ENCODE assay signal across 1 cellular context in the genomic region with DNA sequence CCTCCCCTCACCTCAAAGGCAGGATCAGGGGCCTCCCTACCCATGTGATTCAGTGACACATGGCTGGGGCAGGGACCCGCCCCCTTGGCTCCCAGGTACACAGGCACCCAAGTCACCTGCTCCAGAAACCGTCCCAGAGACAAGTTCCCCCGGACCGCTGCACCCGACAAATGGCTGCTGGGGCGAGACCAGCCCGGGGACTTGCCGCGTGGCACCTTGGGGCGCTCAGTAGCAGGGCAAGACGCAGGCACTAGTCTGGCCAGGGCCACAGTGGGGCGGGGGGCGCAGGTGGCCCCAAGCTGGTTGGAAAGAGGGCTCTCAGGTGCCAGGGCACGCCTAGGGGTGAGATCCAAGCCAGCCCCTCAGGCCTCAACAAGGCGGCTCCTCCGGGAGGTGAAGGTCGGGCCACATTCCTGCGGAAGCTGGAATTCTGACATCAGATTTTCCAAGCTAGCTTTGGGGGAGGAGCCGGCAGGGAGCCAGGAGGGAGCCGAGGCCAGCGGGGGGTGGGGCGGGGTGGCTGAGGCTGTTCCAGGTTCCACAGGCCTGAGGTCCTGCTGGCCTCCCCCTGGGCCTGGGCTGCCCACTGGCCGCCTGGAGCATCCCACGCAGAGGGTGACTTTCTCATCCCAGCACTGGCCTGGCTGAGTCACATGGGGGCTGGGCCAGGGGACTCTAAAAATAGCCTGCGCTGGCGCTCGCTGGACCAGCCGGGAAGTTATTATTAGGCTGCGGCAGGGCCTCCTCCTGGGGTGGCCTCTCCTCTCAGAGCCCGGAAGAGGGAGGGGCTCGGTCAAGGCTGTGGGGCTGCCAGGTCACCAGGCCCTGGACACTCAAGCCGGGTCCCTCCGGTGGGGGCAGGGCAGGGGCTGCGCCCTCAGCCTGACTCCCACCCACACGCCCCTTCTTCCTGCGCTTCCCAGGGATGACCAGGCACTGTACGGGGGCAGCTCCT.
TF ChIP-seq lines count a peak whose summit lies in the region.

No MANE protein-coding gene starts in this region.

TF ChIP-seq in HepG2, 621 proteins besides CTCF, POLR2A, EP300 and RAD21 (continued from another document):
- TF ChIP-seq, protein P1, sequence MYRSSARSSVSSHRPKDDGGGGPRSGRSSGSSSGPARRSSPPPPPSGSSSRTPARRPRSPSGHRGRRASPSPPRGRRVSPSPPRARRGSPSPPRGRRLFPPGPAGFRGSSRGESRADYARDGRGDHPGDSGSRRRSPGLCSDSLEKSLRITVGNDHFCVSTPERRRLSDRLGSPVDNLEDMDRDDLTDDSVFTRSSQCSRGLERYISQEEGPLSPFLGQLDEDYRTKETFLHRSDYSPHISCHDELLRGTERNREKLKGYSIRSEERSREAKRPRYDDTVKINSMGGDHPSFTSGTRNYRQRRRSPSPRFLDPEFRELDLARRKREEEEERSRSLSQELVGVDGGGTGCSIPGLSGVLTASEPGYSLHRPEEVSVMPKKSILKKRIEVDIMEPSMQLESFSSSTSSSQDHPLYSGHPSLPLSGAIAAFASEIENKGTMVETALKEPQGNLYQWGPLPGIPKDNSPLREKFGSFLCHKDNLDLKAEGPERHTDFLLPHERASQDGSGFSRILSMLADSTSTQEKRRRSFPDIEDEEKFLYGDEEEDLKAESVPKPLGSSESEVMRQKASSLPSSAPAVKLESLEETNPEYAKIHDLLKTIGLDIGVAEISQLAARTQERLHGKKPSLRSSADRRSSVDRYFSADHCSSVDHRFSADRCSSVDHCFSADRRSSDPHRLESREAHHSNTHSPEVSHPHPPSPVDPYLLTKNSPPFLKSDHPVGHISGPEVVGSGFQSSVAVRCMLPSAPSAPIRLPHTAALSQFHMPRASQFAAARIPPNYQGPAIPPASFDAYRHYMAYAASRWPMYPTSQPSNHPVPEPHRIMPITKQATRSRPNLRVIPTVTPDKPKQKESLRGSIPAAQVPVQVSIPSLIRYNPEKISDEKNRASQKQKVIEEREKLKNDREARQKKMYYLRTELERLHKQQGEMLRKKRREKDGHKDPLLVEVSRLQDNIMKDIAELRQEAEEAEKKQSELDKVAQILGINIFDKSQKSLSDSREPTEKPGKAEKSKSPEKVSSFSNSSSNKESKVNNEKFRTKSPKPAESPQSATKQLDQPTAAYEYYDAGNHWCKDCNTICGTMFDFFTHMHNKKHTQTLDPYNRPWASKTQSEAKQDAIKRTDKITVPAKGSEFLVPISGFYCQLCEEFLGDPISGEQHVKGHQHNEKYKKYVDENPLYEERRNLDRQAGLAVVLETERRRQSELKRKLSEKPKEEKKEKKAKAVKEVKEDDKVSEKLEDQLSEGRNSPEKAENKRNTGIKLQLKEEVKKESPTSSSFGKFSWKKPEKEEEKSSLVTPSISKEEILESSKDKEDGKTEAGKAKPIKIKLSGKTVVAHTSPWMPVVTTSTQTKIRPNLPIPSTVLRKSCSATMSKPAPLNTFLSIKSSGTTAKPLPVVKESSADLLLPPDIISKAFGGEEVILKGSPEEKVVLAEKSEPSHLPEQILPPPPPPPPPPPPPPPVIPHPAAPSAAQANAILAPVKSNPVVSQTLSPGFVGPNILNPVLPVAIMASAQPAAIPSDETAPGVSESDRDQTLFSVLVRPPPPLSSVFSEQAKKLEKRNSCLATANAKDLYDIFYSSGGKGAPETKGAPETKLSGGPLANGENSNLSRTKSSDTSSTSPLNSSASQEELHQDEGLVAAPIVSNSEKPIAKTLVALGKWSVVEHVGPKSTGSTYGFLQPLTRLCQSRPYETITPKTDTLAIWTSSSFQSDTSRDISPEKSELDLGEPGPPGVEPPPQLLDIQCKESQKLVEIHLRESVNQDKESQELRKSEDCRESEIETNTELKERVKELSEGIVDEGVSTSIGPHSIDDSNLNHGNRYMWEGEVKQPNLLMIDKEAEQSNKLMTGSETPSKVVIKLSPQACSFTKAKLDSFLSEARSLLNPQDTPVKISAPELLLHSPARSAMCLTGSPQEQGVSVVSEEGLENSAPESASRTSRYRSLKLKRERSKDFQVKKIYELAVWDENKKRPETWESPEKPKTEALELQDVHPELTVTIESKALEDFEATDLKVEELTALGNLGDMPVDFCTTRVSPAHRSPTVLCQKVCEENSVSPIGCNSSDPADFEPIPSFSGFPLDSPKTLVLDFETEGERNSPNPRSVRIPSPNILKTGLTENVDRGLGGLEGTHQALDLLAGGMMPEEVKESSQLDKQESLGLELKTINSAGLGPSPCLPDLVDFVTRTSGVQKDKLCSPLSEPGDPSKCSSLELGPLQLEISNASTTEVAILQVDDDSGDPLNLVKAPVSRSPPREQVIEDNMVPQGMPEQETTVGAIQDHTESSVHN (CRISPR knock-in tag; IDR thresholded peaks at IDR 0.05): no peak
- no peak for TF ChIP-seq FOXA1 (IDR thresholded peaks at IDR 0.05)
- peak; percentile 33; the same call in 1 of the 2 replicates for TF ChIP-seq FOXA1 (CRISPR knock-in tag; IDR thresholded peaks at IDR 0.05)
- no peak for TF ChIP-seq RAD51 (IDR thresholded peaks at IDR 0.05; ENCODE audit: borderline replicate concordance)
- TF ChIP-seq ZNF746 (CRISPR knock-in tag; IDR thresholded peaks at IDR 0.05): peak; percentile 69; the same call in 1 of the 2 replicates
- TF ChIP-seq NFKB2 (CRISPR knock-in tag; IDR thresholded peaks at IDR 0.05; ENCODE audit: borderline replicate concordance): no peak; the same call in 1 of the 2 replicates
- TF ChIP-seq, protein P2, sequence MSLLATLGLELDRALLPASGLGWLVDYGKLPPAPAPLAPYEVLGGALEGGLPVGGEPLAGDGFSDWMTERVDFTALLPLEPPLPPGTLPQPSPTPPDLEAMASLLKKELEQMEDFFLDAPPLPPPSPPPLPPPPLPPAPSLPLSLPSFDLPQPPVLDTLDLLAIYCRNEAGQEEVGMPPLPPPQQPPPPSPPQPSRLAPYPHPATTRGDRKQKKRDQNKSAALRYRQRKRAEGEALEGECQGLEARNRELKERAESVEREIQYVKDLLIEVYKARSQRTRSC (CRISPR knock-in tag; IDR thresholded peaks at IDR 0.05; ENCODE audit: low read depth): no peak
